ENCODE assay signal across 1 cellular context in the genomic region with DNA sequence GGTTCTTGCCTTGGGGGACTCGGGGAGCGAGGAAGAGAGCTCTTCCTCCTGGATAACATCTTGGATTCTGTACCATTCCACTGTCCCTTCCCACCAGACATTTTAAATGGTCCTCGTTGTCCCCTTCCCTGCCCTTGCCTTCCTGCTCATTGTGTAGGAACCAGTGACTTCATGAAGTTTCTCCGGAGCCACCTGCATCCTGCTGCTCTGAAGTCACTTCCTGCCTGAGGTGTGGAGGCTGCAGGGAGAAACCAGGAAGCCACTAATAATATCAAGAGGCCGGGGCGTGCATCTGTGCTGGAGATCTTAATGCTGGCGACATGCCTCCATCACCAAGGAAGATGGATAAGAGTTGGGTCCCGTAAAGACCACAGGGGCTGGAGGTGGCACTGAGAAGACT.
TF ChIP-seq lines count a peak whose summit lies in the region.

No MANE protein-coding gene starts in this region.

TF ChIP-seq in GM12878, 131 proteins besides CTCF, POLR2A, EP300 and RAD21:
- TF ChIP-seq ETV6 (conservative IDR thresholded peaks at IDR 0.05 in 1 of 2, IDR thresholded peaks at IDR 0.05 in 1 of 2; ENCODE audit: borderline replicate concordance in 1 of 2, low read depth in 1 of 2) = peak in 1 of 2 experiments; percentile 62; a peak in 1 of 4 replicates
- TF ChIP-seq ASH2L (IDR thresholded peaks at IDR 0.05; ENCODE audit: borderline replicate concordance, low read depth) = no peak
- no peak for TF ChIP-seq ZZZ3 (IDR thresholded peaks at IDR 0.05; ENCODE audit: control insufficient read depth, insufficient read length, low read depth)
- peak; percentile 73; the same call in 1 of the 2 replicates for TF ChIP-seq CREM (IDR thresholded peaks at IDR 0.05; ENCODE audit: low read depth)
- peak; percentile 80 for TF ChIP-seq EED (IDR thresholded peaks at IDR 0.05; ENCODE audit: low read depth)
- TF ChIP-seq, protein P1, sequence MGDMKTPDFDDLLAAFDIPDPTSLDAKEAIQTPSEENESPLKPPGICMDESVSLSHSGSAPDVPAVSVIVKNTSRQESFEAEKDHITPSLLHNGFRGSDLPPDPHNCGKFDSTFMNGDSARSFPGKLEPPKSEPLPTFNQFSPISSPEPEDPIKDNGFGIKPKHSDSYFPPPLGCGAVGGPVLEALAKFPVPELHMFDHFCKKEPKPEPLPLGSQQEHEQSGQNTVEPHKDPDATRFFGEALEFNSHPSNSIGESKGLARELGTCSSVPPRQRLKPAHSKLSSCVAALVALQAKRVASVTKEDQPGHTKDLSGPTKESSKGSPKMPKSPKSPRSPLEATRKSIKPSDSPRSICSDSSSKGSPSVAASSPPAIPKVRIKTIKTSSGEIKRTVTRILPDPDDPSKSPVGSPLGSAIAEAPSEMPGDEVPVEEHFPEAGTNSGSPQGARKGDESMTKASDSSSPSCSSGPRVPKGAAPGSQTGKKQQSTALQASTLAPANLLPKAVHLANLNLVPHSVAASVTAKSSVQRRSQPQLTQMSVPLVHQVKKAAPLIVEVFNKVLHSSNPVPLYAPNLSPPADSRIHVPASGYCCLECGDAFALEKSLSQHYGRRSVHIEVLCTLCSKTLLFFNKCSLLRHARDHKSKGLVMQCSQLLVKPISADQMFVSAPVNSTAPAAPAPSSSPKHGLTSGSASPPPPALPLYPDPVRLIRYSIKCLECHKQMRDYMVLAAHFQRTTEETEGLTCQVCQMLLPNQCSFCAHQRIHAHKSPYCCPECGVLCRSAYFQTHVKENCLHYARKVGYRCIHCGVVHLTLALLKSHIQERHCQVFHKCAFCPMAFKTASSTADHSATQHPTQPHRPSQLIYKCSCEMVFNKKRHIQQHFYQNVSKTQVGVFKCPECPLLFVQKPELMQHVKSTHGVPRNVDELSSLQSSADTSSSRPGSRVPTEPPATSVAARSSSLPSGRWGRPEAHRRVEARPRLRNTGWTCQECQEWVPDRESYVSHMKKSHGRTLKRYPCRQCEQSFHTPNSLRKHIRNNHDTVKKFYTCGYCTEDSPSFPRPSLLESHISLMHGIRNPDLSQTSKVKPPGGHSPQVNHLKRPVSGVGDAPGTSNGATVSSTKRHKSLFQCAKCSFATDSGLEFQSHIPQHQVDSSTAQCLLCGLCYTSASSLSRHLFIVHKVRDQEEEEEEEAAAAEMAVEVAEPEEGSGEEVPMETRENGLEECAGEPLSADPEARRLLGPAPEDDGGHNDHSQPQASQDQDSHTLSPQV (IDR thresholded peaks at IDR 0.05) = no peak
- 0 out of 4 replicates have a peak, but pooled peaks of 1 of the 2 experiments have one; percentile 29 for TF ChIP-seq IKZF2 (IDR thresholded peaks at IDR 0.05)
- TF ChIP-seq DPF2 (IDR thresholded peaks at IDR 0.05) = no peak
- no peak for TF ChIP-seq GATAD2B (conservative IDR thresholded peaks at IDR 0.05; ENCODE audit: low read depth)
- TF ChIP-seq GABPA (IDR thresholded peaks at IDR 0.05; ENCODE audit: low read depth) = peak; percentile 81
- TF ChIP-seq HDGF (IDR thresholded peaks at IDR 0.05) = no peak
- TF ChIP-seq, protein P2, sequence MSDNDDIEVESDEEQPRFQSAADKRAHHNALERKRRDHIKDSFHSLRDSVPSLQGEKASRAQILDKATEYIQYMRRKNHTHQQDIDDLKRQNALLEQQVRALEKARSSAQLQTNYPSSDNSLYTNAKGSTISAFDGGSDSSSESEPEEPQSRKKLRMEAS (IDR thresholded peaks at IDR 0.05; ENCODE audit: low read depth, low read length) = no peak
- TF ChIP-seq, protein P3, sequence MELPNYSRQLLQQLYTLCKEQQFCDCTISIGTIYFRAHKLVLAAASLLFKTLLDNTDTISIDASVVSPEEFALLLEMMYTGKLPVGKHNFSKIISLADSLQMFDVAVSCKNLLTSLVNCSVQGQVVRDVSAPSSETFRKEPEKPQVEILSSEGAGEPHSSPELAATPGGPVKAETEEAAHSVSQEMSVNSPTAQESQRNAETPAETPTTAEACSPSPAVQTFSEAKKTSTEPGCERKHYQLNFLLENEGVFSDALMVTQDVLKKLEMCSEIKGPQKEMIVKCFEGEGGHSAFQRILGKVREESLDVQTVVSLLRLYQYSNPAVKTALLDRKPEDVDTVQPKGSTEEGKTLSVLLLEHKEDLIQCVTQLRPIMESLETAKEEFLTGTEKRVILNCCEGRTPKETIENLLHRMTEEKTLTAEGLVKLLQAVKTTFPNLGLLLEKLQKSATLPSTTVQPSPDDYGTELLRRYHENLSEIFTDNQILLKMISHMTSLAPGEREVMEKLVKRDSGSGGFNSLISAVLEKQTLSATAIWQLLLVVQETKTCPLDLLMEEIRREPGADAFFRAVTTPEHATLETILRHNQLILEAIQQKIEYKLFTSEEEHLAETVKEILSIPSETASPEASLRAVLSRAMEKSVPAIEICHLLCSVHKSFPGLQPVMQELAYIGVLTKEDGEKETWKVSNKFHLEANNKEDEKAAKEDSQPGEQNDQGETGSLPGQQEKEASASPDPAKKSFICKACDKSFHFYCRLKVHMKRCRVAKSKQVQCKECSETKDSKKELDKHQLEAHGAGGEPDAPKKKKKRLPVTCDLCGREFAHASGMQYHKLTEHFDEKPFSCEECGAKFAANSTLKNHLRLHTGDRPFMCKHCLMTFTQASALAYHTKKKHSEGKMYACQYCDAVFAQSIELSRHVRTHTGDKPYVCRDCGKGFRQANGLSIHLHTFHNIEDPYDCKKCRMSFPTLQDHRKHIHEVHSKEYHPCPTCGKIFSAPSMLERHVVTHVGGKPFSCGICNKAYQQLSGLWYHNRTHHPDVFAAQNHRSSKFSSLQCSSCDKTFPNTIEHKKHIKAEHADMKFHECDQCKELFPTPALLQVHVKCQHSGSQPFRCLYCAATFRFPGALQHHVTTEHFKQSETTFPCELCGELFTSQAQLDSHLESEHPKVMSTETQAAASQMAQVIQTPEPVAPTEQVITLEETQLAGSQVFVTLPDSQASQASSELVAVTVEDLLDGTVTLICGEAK (IDR thresholded peaks at IDR 0.05; ENCODE audit: borderline replicate concordance) = peak; percentile 20; the same call in 1 of the 2 replicates
- no peak for TF ChIP-seq CHD1 (IDR thresholded peaks at IDR 0.05; ENCODE audit: low read depth, low read length)
- TF ChIP-seq MTA3 (IDR thresholded peaks at IDR 0.05; ENCODE audit: borderline replicate concordance, low read length) = no peak
- TF ChIP-seq, protein P4, sequence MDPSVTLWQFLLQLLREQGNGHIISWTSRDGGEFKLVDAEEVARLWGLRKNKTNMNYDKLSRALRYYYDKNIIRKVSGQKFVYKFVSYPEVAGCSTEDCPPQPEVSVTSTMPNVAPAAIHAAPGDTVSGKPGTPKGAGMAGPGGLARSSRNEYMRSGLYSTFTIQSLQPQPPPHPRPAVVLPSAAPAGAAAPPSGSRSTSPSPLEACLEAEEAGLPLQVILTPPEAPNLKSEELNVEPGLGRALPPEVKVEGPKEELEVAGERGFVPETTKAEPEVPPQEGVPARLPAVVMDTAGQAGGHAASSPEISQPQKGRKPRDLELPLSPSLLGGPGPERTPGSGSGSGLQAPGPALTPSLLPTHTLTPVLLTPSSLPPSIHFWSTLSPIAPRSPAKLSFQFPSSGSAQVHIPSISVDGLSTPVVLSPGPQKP (IDR thresholded peaks at IDR 0.05; ENCODE audit: low read depth, low read length) = no peak
- TF ChIP-seq, protein P5, sequence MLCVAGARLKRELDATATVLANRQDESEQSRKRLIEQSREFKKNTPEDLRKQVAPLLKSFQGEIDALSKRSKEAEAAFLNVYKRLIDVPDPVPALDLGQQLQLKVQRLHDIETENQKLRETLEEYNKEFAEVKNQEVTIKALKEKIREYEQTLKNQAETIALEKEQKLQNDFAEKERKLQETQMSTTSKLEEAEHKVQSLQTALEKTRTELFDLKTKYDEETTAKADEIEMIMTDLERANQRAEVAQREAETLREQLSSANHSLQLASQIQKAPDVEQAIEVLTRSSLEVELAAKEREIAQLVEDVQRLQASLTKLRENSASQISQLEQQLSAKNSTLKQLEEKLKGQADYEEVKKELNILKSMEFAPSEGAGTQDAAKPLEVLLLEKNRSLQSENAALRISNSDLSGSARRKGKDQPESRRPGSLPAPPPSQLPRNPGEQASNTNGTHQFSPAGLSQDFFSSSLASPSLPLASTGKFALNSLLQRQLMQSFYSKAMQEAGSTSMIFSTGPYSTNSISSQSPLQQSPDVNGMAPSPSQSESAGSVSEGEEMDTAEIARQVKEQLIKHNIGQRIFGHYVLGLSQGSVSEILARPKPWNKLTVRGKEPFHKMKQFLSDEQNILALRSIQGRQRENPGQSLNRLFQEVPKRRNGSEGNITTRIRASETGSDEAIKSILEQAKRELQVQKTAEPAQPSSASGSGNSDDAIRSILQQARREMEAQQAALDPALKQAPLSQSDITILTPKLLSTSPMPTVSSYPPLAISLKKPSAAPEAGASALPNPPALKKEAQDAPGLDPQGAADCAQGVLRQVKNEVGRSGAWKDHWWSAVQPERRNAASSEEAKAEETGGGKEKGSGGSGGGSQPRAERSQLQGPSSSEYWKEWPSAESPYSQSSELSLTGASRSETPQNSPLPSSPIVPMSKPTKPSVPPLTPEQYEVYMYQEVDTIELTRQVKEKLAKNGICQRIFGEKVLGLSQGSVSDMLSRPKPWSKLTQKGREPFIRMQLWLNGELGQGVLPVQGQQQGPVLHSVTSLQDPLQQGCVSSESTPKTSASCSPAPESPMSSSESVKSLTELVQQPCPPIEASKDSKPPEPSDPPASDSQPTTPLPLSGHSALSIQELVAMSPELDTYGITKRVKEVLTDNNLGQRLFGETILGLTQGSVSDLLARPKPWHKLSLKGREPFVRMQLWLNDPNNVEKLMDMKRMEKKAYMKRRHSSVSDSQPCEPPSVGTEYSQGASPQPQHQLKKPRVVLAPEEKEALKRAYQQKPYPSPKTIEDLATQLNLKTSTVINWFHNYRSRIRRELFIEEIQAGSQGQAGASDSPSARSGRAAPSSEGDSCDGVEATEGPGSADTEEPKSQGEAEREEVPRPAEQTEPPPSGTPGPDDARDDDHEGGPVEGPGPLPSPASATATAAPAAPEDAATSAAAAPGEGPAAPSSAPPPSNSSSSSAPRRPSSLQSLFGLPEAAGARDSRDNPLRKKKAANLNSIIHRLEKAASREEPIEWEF (IDR thresholded peaks at IDR 0.05; ENCODE audit: insufficient replicate concordance, low read depth, low read length) = no peak
- TF ChIP-seq RUNX3 (IDR thresholded peaks at IDR 0.05; ENCODE audit: low read length) = peak; percentile 42; the same call in 1 of the 2 replicates
- peak; percentile 48; the same call in 1 of the 2 replicates for TF ChIP-seq TCF12 (IDR thresholded peaks at IDR 0.05; ENCODE audit: low read depth, low read length)
- peak; percentile 86 for TF ChIP-seq CREB1 (IDR thresholded peaks at IDR 0.05; ENCODE audit: low read depth)
